In genomic region chr3:37938011-37938410, GRCh38 we compare ENCODE assay signal across 16 cellular contexts.
"Had no signal": no experiment of that assay in that cellular context is flagged by ENCODE, and none has a peak within 500 bp of the region (broad histone marks: within the 10 kb centered on the region; RNA-seq: fewer than 3 reads in every experiment).

No MANE protein-coding gene starts in this region.

- H3K9me3 ChIP-seq: neutrophil, psoas muscle, testis had no signal

- H3K36me3 ChIP-seq: neutrophil had no signal

- H3K4me3 ChIP-seq: psoas muscle, testis had no signal

- DNase-seq: activated CD4-positive, alpha-beta memory T cell treated with anti-CD3 and anti-CD28 coated beads, Interleukin-2, amount 10 ng/mL, durations not matched to agents 7 days and 5 days; activated CD4-positive, alpha-beta T cell treated with anti-CD3 and anti-CD28 coated beads for 36 hours; activated CD8-positive, alpha-beta memory T cell treated with anti-CD3 and anti-CD28 coated beads, Interleukin-2, amount 50 U/mL, for 4 hours; activated naive CD4-positive, alpha-beta T cell; activated naive CD8-positive, alpha-beta T cell treated with anti-CD3 and anti-CD28 coated beads, Interleukin-2, amount 50 U/mL, for 24 hours; effector memory CD8-positive, alpha-beta T cell; hypothalamus; kidney glomerular epithelial cell; midbrain; naive thymus-derived CD4-positive, alpha-beta T cell; psoas muscle; stimulated activated CD4-positive, alpha-beta T cell treated with anti-CD3 and anti-CD28 coated beads, Interleukin-4, amount 100 ng/mL, for 24 hours; stimulated activated naive CD8-positive, alpha-beta T cell treated with anti-CD3 and anti-CD28 coated beads, Interleukin-15, amount 100 ng/mL, for 72 hours; T-helper 9 cell; testis had no signal

- H3K27me3 ChIP-seq: neutrophil, testis had no signal

- ATAC-seq: activated CD4-positive, alpha-beta T cell treated with anti-CD3 and anti-CD28 coated beads for 36 hours; activated naive CD8-positive, alpha-beta T cell treated with anti-CD3 and anti-CD28 coated beads, Interleukin-2, amount 50 U/mL, for 24 hours; effector memory CD8-positive, alpha-beta T cell; naive thymus-derived CD4-positive, alpha-beta T cell; psoas muscle; stimulated activated naive CD8-positive, alpha-beta T cell treated with anti-CD3 and anti-CD28 coated beads, Interleukin-15, amount 100 ng/mL, for 72 hours had no signal

- H3K27ac ChIP-seq: neutrophil, psoas muscle had no signal
